20 cellular contexts compared by ENCODE assay signal in genomic region chr5:150070277-150070638, GRCh38. TPM values are rescaled to one million over a fixed set of nuclear protein-coding genes. Genes with fewer than 3 reads are reported as not detected.
A peak's percentile ranks its signal among the peaks of the same experiment; 100 is the strongest.
DNase-seq lines count a peak whose midpoint lies in the region; ATAC-seq, FAIRE-seq and TF ChIP-seq lines count a peak whose summit lies in the region.
"Had no signal": no experiment of that assay in that cellular context is flagged by ENCODE, and none has a peak within 500 bp of the region (broad histone marks: within the 10 kb centered on the region; RNA-seq: fewer than 3 reads in every experiment).

No MANE protein-coding gene starts in this region.

- no peaks in the 10 kb centered on the region for H3K9me2 ChIP-seq in HCT116 (ENCODE audit: insufficient read depth)

- H3K79me2 ChIP-seq in HCT116 (ENCODE audit: insufficient read depth, low read length) = no peaks in the 10 kb centered on the region
- no peaks in the 10 kb centered on the region for H3K79me2 ChIP-seq in H1 (ENCODE audit: control insufficient read depth in 1 of 2, insufficient read depth in 2 of 2, low read length in 2 of 2)

- H3K4ac ChIP-seq in H1 (replicated peaks; ENCODE audit: insufficient read length, low read depth, low read length) (no peak overlapping the region), neuronal stem cell (ENCODE audit: low read length) (no peak overlapping the region)

- peaks cover 0 to 88% (median 22%) of the 10 kb centered on the region in 11 experiments; a peak in 12 of 22 replicates for H3K36me3 ChIP-seq in BLaER1 treated with 17β-estradiol and CSF1 and Interleukin-3, amounts not matched to agents 10 nM and 100 nM
- no peaks in the 10 kb centered on the region for H3K36me3 ChIP-seq in HCT116 (ENCODE audit: control insufficient read depth in 1 of 2, insufficient read depth in 2 of 2, low read length in 2 of 2)
- no peaks in the 10 kb centered on the region for H3K36me3 ChIP-seq in H1 (ENCODE audit: control insufficient read depth in 2 of 4, insufficient read depth in 4 of 4, low read length in 3 of 4)
- no peaks in the 10 kb centered on the region for H3K36me3 ChIP-seq in neuronal stem cell (replicated peaks in 1 of 2; ENCODE audit: control insufficient read depth in 2 of 2, insufficient read depth in 2 of 2, low read length in 2 of 2)
- H3K36me3 ChIP-seq in SJCRH30 = no peaks in the 10 kb centered on the region
- H3K36me3 ChIP-seq: SJSA1 had no signal

- no peak overlapping the region for H2BK20ac ChIP-seq in H1 (ENCODE audit: low read length)

- BruUV-seq in HCT116 (replicated peaks; lab: Mats Ljungman, UMichigan) = no TSS peak

- peaks cover 56 to 100% (median 68%) of the 10 kb centered on the region in 10 experiments for H3K4me1 ChIP-seq in BLaER1 treated with 17β-estradiol and CSF1 and Interleukin-3, amounts not matched to agents 10 nM and 100 nM
- H3K4me1 ChIP-seq in HCT116 (ENCODE audit: control insufficient read depth in 1 of 2, insufficient read depth in 2 of 2, low read length in 2 of 2) = peaks cover 0 to 3% of the 10 kb centered on the region in 2 experiments; a peak in 1 of 4 replicates
- H3K4me1 ChIP-seq in H1 (replicated peaks in 1 of 4; ENCODE audit: control insufficient read depth in 3 of 4, insufficient read depth in 4 of 4, low read length in 3 of 4) = peaks cover 0 to 10% (median 4%) of the 10 kb centered on the region in 4 experiments; a peak in 5 of 7 replicates
- peaks cover 0 to 3% of the 10 kb centered on the region in 2 donors for H3K4me1 ChIP-seq in neuronal stem cell (ENCODE audit: control insufficient read depth in 2 of 2, insufficient read depth in 1 of 2, low read depth in 1 of 2, low read length in 2 of 2)
- H3K4me1 ChIP-seq in SJCRH30 = peaks cover 12% of the 10 kb centered on the region

- H2BK5ac ChIP-seq in H1 (ENCODE audit: low read depth, low read length) = no peak overlapping the region; the same call in 1 of the 2 replicates
- no peak overlapping the region for H2BK5ac ChIP-seq in neuronal stem cell (ENCODE audit: low read length)

- H3K23ac ChIP-seq in H1 (ENCODE audit: insufficient read length) (no peak overlapping the region), neuronal stem cell (ENCODE audit: low read depth, low read length, poor library complexity) (no peak overlapping the region)

- no peak for TF ChIP-seq POLR2A in HCT116 (IDR thresholded peaks at IDR 0.05; ENCODE audit: borderline replicate concordance, extremely low read depth, insufficient read depth, insufficient read length)
- TF ChIP-seq POLR2A in H1 (IDR thresholded peaks at IDR 0.05; ENCODE audit: control extremely low read depth in 1 of 2, low read depth in 2 of 2, low read length in 2 of 2) = no peak

- no peak overlapping the region for H2AK5ac ChIP-seq in H1 (ENCODE audit: low read depth, low read length)
- no peak overlapping the region for H2AK5ac ChIP-seq in neuronal stem cell (ENCODE audit: low read depth, low read length)

- H2BK120ac ChIP-seq in H1 (replicated peaks; ENCODE audit: low read depth, low read length) (no peak overlapping the region), neuronal stem cell (ENCODE audit: low read depth, low read length) (no peak overlapping the region)

- no peak overlapping the region for H4K5ac ChIP-seq in H1 (ENCODE audit: insufficient read length, low read depth, low read length)

- DNase-seq in HCT116 (ENCODE audit: low read depth, low spot score) (no peak), H1 (ENCODE audit: low read depth in 1 of 2, low spot score in 2 of 2) (no peak), neuronal stem cell (ENCODE audit: low spot score) (no peak), SJCRH30 (no peak), DMS79 treated with DMSO at 0.1 percent for 48 hours (lab: John Stamatoyannopoulos, UW) (no peak)
- DNase-seq: COR-L47, DMS153, EL, HCEC 1CT, NCI-H1417, NCI-H1930, NCI-H446, NCI-H748 treated with DMSO at 0.1 percent for 48 hours had no signal

- 88% methylated on average over 8 of the region's 9 CpGs; no CpG with 5 or more reads in 1 of the 2 experiments for WGBS in H1 (ENCODE audit: extremely low coverage in 1 of 2, insufficient coverage in 1 of 2, insufficient read length in 1 of 2, insufficient replicate concordance in 2 of 2, low coverage in 1 of 2, low lambda C conversion rate in 2 of 2, missing lambda C conversion rate in 1 of 2), 2 experiments
- no CpG with 5 or more reads among the region's 9 CpGs for WGBS in neuronal stem cell (ENCODE audit: extremely low coverage in 2 of 2, insufficient read length in 2 of 2, insufficient replicate concordance in 1 of 2), 2 donors

- H3K27me3 ChIP-seq in BLaER1 treated with 17β-estradiol and CSF1 and Interleukin-3, amounts not matched to agents 10 nM and 100 nM = no peaks in the 10 kb centered on the region
- H3K27me3 ChIP-seq in HCT116 (ENCODE audit: insufficient read depth, low read length) (no peaks in the 10 kb centered on the region), H1 (replicated peaks in 1 of 4; ENCODE audit: control insufficient read depth in 3 of 4, extremely low read depth in 1 of 4, insufficient read depth in 3 of 4, low read length in 3 of 4) (no peaks in the 10 kb centered on the region), neuronal stem cell (ENCODE audit: control insufficient read depth in 3 of 3, insufficient read depth in 3 of 3, low read depth in 1 of 3, low read length in 3 of 3) (peaks cover 0 to 71% (median 0%) of the 10 kb centered on the region in 3 experiments), SJCRH30 (no peaks in the 10 kb centered on the region)
- H3K27me3 ChIP-seq: SJSA1 had no signal

- H3K23me2 ChIP-seq in H1 (ENCODE audit: low read depth, low read length) = no peaks in the 10 kb centered on the region

- H3K56ac ChIP-seq in H1 (replicated peaks; ENCODE audit: insufficient read length, low read depth, low read length) = no peak overlapping the region

- H4K20me1 ChIP-seq in BLaER1 treated with 17β-estradiol and CSF1 and Interleukin-3, amounts not matched to agents 10 nM and 100 nM = peaks cover 0 to 84% (median 0%) of the 10 kb centered on the region in 11 experiments; a peak in 2 of 22 replicates
- no peaks in the 10 kb centered on the region for H4K20me1 ChIP-seq in HCT116 (ENCODE audit: insufficient read depth)
- no peaks in the 10 kb centered on the region for H4K20me1 ChIP-seq in H1 (replicated peaks in 1 of 2; ENCODE audit: control insufficient read depth in 1 of 2, insufficient read depth in 2 of 2, low read length in 2 of 2)

- CTCF ChIA-PET in HCT116 (lab: Charles Lee) (no interaction called here), H1 (lab: Charles Lee; ENCODE audit: partially characterized antibody) (interaction anchor here (0.6 to 1.4 kb wide), 7 partner anchors 17 to 146 kb away, joined by 3 to 4 read pairs (median 3); no protein-coding TSS in a partner anchor)

- TF ChIP-seq CTCF in HCT116 (IDR thresholded peaks at IDR 0.05 in 2 of 3, conservative IDR thresholded peaks at IDR 0.05 in 1 of 3; ENCODE audit: borderline replicate concordance in 1 of 3, insufficient read depth in 1 of 3, low read depth in 2 of 3, low read length in 2 of 3) (no peak), H1 (IDR thresholded peaks at IDR 0.05; ENCODE audit: control extremely low read depth in 1 of 3, insufficient read depth in 1 of 3, low read depth in 1 of 3, low read length in 3 of 3) (peak in 1 of 3 experiments; percentile 7; a peak in 1 of 4 replicates)

- H4K91ac ChIP-seq in H1 (replicated peaks; ENCODE audit: insufficient read length, low read length) (peak overlapping the region; percentile 36), neuronal stem cell (ENCODE audit: low read depth, low read length, poor library complexity) (no peak overlapping the region)

- peak; percentile 53; the same call in 1 of the 2 replicates for ATAC-seq in HCT116
- no peak for ATAC-seq in GM18517 (IDR thresholded peaks at IDR 0.05; ENCODE audit: unreplicated experiment)

- no peak overlapping the region for H2BK12ac ChIP-seq in H1 (ENCODE audit: low read depth, low read length)
- H2BK12ac ChIP-seq in neuronal stem cell (ENCODE audit: low read length) = no peak overlapping the region

- peak overlapping the region in 7 of 11 experiments; percentile 5 to 27 (median 20); a peak in 6 of 22 replicates for H3K9ac ChIP-seq in BLaER1 treated with 17β-estradiol and CSF1 and Interleukin-3, amounts not matched to agents 10 nM and 100 nM
- H3K9ac ChIP-seq in HCT116 (ENCODE audit: low read length) (no peak overlapping the region), H1 (replicated peaks in 1 of 4; ENCODE audit: extremely low read depth in 1 of 4, low read depth in 3 of 4, low read length in 3 of 4) (no peak overlapping the region), neuronal stem cell (ENCODE audit: low read depth, low read length, poor library complexity) (no peak overlapping the region)

- no peak for TF ChIP-seq RAD21 in HCT116 (IDR thresholded peaks at IDR 0.05; ENCODE audit: low read depth)
- peak; percentile 15 to 44; a peak in 3 of 4 replicates for TF ChIP-seq RAD21 in H1 (IDR thresholded peaks at IDR 0.05 in 1 of 2, conservative IDR thresholded peaks at IDR 0.05 in 1 of 2; ENCODE audit: low read depth in 2 of 2, low read length in 2 of 2)

- POLR2A ChIA-PET in HCT116 (lab: Charles Lee) (no interaction called here), H1 (lab: Charles Lee; ENCODE audit: partially characterized antibody) (no interaction called here)

- no peak overlapping the region for H4K8ac ChIP-seq in H1 (ENCODE audit: extremely low read depth, insufficient read depth, low read length)
- no peak overlapping the region for H4K8ac ChIP-seq in neuronal stem cell (ENCODE audit: low read depth, low read length)

- peak overlapping the region; percentile 52 to 96 (median 65) for H3K4me2 ChIP-seq in BLaER1 treated with 17β-estradiol and CSF1 and Interleukin-3, amounts not matched to agents 10 nM and 100 nM
- no peak overlapping the region for H3K4me2 ChIP-seq in HCT116 (ENCODE audit: low read length)
- no peak overlapping the region for H3K4me2 ChIP-seq in H1 (ENCODE audit: insufficient read depth in 1 of 2, low read depth in 2 of 2, low read length in 2 of 2)
- H3K4me2 ChIP-seq in neuronal stem cell (ENCODE audit: insufficient read depth, low read length, poor library complexity, severe bottlenecking) = no peak overlapping the region

- H2AFZ ChIP-seq in HCT116 (ENCODE audit: low read depth, low read length, poor library complexity, severe bottlenecking) (no peak overlapping the region), H1 (ENCODE audit: low read length) (no peak overlapping the region), neuronal stem cell (ENCODE audit: low read length) (no peak overlapping the region)

- intact Hi-C loops in HCT116 (cut with micrococcal nuclease) = no loop called here

- H3K4me3 ChIP-seq in BLaER1 treated with 17β-estradiol and CSF1 and Interleukin-3, amounts not matched to agents 10 nM and 100 nM = no peak overlapping the region
- H3K4me3 ChIP-seq in HCT116 (replicated peaks in 1 of 2; ENCODE audit: low read depth in 1 of 2, low read length in 2 of 2) (no peak overlapping the region), H1 (ENCODE audit: extremely low read depth in 1 of 4, insufficient read depth in 2 of 4, low read depth in 3 of 4, low read length in 4 of 4) (no peak overlapping the region), neuronal stem cell (ENCODE audit: low read length in 2 of 2) (no peak overlapping the region), SJCRH30 (no peak overlapping the region)
- H3K4me3 ChIP-seq: SJSA1 had no signal

- H3K18ac ChIP-seq in H1 (ENCODE audit: extremely low read depth, low read length) (no peak overlapping the region), neuronal stem cell (ENCODE audit: low read length) (peak overlapping the region; percentile 48)

- TF ChIP-seq EP300 in H1 (IDR thresholded peaks at IDR 0.05; ENCODE audit: borderline replicate concordance in 1 of 2, low read depth in 2 of 2, low read length in 2 of 2) = no peak

- no peak for FAIRE-seq in H1 (lab: Jason Lieb, UNC)
- FAIRE-seq: GM19239, HTR-8/SVneo had no signal

- RAD21 ChIA-PET in HCT116 (lab: Charles Lee; ENCODE audit: low non-redundant PET in 1 of 2, low total read pairs in 2 of 2, uncharacterized antibody in 2 of 2, unreplicated experiment in 2 of 2) = no interaction called here

- peak overlapping the region in 10 of 11 experiments; percentile 21 to 56 (median 41); a peak in 18 of 22 replicates for H3K27ac ChIP-seq in BLaER1 treated with 17β-estradiol and CSF1 and Interleukin-3, amounts not matched to agents 10 nM and 100 nM
- H3K27ac ChIP-seq in HCT116 (ENCODE audit: low read depth, low read length) (no peak overlapping the region), H1 (ENCODE audit: low read depth, low read length) (no peak overlapping the region), neuronal stem cell (replicated peaks; ENCODE audit: low read length) (no peak overlapping the region), SJCRH30 (no peak overlapping the region)
- H3K27ac ChIP-seq: RWPE1, SJSA1 had no signal

- H3K79me1 ChIP-seq in H1 (ENCODE audit: low read depth, low read length) = no peaks in the 10 kb centered on the region
- no peaks in the 10 kb centered on the region for H3K79me1 ChIP-seq in neuronal stem cell (ENCODE audit: low read depth, low read length)

- H2BK15ac ChIP-seq in H1 (ENCODE audit: low read length) = no peak overlapping the region
- peak overlapping the region; percentile 18 for H2BK15ac ChIP-seq in neuronal stem cell (ENCODE audit: low read length)

- peaks cover 0 to 27% (median 18%) of the 10 kb centered on the region in 11 experiments; a peak in 18 of 22 replicates for H3K9me3 ChIP-seq in BLaER1 treated with 17β-estradiol and CSF1 and Interleukin-3, amounts not matched to agents 10 nM and 100 nM (replicated peaks in 1 of 11)
- no peaks in the 10 kb centered on the region for H3K9me3 ChIP-seq in HCT116 (ENCODE audit: control insufficient read depth in 1 of 2, insufficient read depth in 1 of 2, low read depth in 1 of 2, low read length in 2 of 2)
- H3K9me3 ChIP-seq in H1 (ENCODE audit: insufficient read depth in 2 of 2, low read depth in 1 of 2, low read length in 1 of 2) = no peaks in the 10 kb centered on the region
- no peaks in the 10 kb centered on the region for H3K9me3 ChIP-seq in neuronal stem cell (replicated peaks in 1 of 2; ENCODE audit: control insufficient read depth in 2 of 2, insufficient read depth in 1 of 2, low read depth in 1 of 2, low read length in 2 of 2)
- no peaks in the 10 kb centered on the region for H3K9me3 ChIP-seq in SJCRH30 (replicated peaks)

- H3K14ac ChIP-seq in H1 (ENCODE audit: insufficient read length) = no peak overlapping the region
- no peak overlapping the region for H3K14ac ChIP-seq in neuronal stem cell (ENCODE audit: low read length)

RNA-seq across cellular contexts. Expression of gene CSF1R, which starts 16.1 kb away (rescaled TPM):
- 0.17 TPM for total RNA-seq in HCT116 (2021; ENCODE audit: unreplicated experiment)
- polyA plus RNA-seq in HCT116 (2012) = 0.30 and 0.43 TPM in 2 replicates
- not detected in 2 replicates for total RNA-seq in H1 (2021; fragmentation: NEBNext Ultra II Directional; extraction: Animal tissue kit (Norgen Biotek cat#: 25700))
- 0.12 TPM in 1 of 2 replicates, not detected in the other for polyA plus RNA-seq in H1 (2011; rRNA removed)
- polyA plus RNA-seq in H1 (2011; cell fraction: cytosol; rRNA removed) = not detected
- polyA plus RNA-seq in H1 (2011; cell fraction: nucleus; rRNA removed) = not detected
- 0.14 TPM in 1 of 4 replicates, not detected in the others for polyA plus RNA-seq in H1 (2012, experiment 1 of 2)
- 0.08 TPM for polyA plus RNA-seq in H1 (2012, experiment 2 of 2)
- 0.08 TPM for polyA plus RNA-seq in H1 (2013, experiment 1 of 2)
- 0.04 TPM for polyA plus RNA-seq in H1 (2013, experiment 2 of 2)
- not detected in 2 replicates for polyA minus RNA-seq in H1 (2011; rRNA and poly(A)+ RNA removed)
- polyA minus RNA-seq in H1 (2011; cell fraction: cytosol; rRNA and poly(A)+ RNA removed) = not detected
- polyA minus RNA-seq in H1 (2011; cell fraction: nucleus; rRNA and poly(A)+ RNA removed) = not detected
- not detected for polyA plus RNA-seq in neuronal stem cell (2013, experiment 1 of 2)
- polyA plus RNA-seq in neuronal stem cell (2013, experiment 2 of 2) = not detected
- total RNA-seq in SJCRH30 (2014; rRNA removed; shearing (Covaris generic)) = 0.06 and 0.13 TPM in 2 replicates
- total RNA-seq: A673 had no signal

Comparison
In these comparisons a context has a peak if more than half of its experiments do, and no peak if none do; other contexts are left out.
1. H3K27ac ChIP-seq: peak in BLaER1 treated with 17β-estradiol and CSF1 and Interleukin-3, amounts not matched to agents 10 nM and 100 nM (10 of 11); none in HCT116 (single experiment), H1 (single experiment), neuronal stem cell (single experiment) and SJCRH30 (single experiment).
2. H3K4me2 ChIP-seq: peak in BLaER1 treated with 17β-estradiol and CSF1 and Interleukin-3, amounts not matched to agents 10 nM and 100 nM (11 of 11); none in HCT116 (single experiment), H1 (0 of 2) and neuronal stem cell (single experiment).
3. H3K9ac ChIP-seq: peak in BLaER1 treated with 17β-estradiol and CSF1 and Interleukin-3, amounts not matched to agents 10 nM and 100 nM (7 of 11); none in HCT116 (single experiment), H1 (0 of 4) and neuronal stem cell (single experiment).